In the genomic region with DNA sequence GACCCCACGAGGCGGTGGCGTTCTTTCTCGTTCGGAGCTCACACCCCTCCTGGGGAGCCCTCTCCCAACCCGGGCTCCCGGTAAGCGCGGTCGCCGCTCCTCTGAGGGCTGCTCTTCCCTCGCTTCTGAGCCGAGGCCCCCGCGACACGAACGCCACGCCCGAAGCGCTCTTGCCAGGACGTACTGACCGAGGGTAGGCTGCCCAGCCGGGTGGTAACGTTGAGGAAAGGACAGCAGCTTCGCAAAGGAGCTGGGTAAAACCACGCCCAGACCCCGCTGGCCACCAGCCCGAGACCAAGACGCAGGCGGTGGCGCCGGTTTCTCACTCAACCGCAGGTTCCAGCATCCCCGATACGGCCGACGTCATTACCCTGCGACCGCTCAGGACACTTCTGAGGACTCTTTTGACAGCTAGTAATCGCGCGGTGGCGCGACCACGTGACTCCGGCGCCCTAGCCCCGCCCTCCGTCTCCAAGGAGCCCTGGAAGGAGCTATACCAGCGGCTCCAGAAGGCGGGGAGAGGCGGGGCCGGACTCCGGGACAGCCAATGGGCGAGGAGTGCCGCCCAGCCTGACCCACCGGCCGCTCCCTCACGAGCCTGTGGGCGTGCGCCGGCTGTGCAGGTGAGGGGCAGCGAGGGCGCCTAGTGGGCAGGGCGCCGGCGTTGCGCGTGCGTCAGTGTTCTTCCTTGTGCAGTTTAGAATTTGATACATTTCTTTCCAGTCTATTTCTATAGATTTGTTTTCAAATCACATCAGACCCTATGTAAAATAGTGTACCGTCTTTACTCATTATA, we compare ENCODE assay signal across 8 cellular contexts. TPM values are rescaled to one million over a fixed set of nuclear protein-coding genes. Genes with fewer than 3 reads are reported as not detected.
DNase-seq lines count a peak whose midpoint lies in the region; ATAC-seq and TF ChIP-seq lines count a peak whose summit lies in the region.

No MANE protein-coding gene starts in this region.

- no peaks in the 10 kb centered on the region for H3K27me3 Mint-ChIP-seq in activated T-cell treated with anti-CD3 and anti-CD28 coated beads, Interleukin-2, amount 50 U/mL, for 72 hours (ENCODE audit: low read depth)

- peak overlapping the region; percentile 97 for H3K27ac Mint-ChIP-seq in activated T-cell treated with anti-CD3 and anti-CD28 coated beads, Interleukin-2, amount 50 U/mL, for 72 hours

- peak; percentile 68 for ATAC-seq in GM21786 (IDR thresholded peaks at IDR 0.05; ENCODE audit: unreplicated experiment)
- ATAC-seq in Panc1 = peak; percentile 91
- ATAC-seq in activated T-cell treated with anti-CD3 and anti-CD28 coated beads, Interleukin-2, amount 50 U/mL, for 72 hours (replicated peaks in 1 of 2) = peak; percentile 81 to 82
- ATAC-seq in esophagus mucosa = peak; percentile 92

- H3K4me3 ChIP-seq in KMS-11 (IDR thresholded peaks at IDR 0.05; ENCODE audit: insufficient read depth, low read depth, low read length) (no peak overlapping the region), Panc1 (ENCODE audit: low read depth in 2 of 2, low read length in 2 of 2) (peak overlapping the region; percentile 79 to 90), mucosa of stomach (ENCODE audit: low read length) (peak overlapping the region; percentile 85)

- peaks cover 24% of the 10 kb centered on the region for H3K79me2 ChIP-seq in KMS-11 (ENCODE audit: insufficient read depth, low read depth)

- H3K27ac ChIP-seq in KMS-11 = peak overlapping the region; percentile 69
- peak overlapping the region; percentile 95 for H3K27ac ChIP-seq in Panc1 (ENCODE audit: low read length)

- H3K9ac ChIP-seq in KMS-11 (peak overlapping the region; percentile 51; the same call in 1 of the 2 replicates), mucosa of stomach (ENCODE audit: low read length) (peak overlapping the region; percentile 85)

- CTCF ChIA-PET in Panc1 (lab: Charles Lee) = interaction anchor here (1.8 kb wide), 1 partner anchor 8 kb away, joined by 16 read pairs; no protein-coding TSS in a partner anchor

- peak overlapping the region; percentile 71 for H3K4me2 ChIP-seq in KMS-11

- TF ChIP-seq CTCF in KMS-11 (conservative IDR thresholded peaks at IDR 0.05; ENCODE audit: low read depth, low read length) (no peak), Panc1 (IDR thresholded peaks at IDR 0.05) (no peak)

- H3K4me1 ChIP-seq in KMS-11 (ENCODE audit: low read depth, poor library complexity, severe bottlenecking) (peaks cover 26% of the 10 kb centered on the region), Panc1 (ENCODE audit: control insufficient read depth, insufficient read depth, low read length) (peaks cover 20% of the 10 kb centered on the region), mucosa of stomach (ENCODE audit: control insufficient read depth, insufficient read depth, low read length) (peaks cover 36% of the 10 kb centered on the region)

- BruUV-seq in Panc1 (replicated peaks; lab: Mats Ljungman, UMichigan) = no TSS peak

- peak overlapping the region; percentile 95 to 99 for H3K4me3 Mint-ChIP-seq in activated T-cell treated with anti-CD3 and anti-CD28 coated beads, Interleukin-2, amount 50 U/mL, for 72 hours

- H3K9me3 ChIP-seq in Panc1 (ENCODE audit: control insufficient read depth, insufficient read depth, low read depth, low read length) = no peaks in the 10 kb centered on the region
- H3K9me3 ChIP-seq in mucosa of stomach (ENCODE audit: control insufficient read depth, low read length) = no peaks in the 10 kb centered on the region

- peaks cover 0 to 1% of the 10 kb centered on the region in 2 donors for H3K36me3 Mint-ChIP-seq in activated T-cell treated with anti-CD3 and anti-CD28 coated beads, Interleukin-2, amount 50 U/mL, for 72 hours (ENCODE audit: insufficient read depth in 2 of 2)

- peak; percentile 94 for DNase-seq in DMS79 treated with DMSO at 0.1 percent for 48 hours (lab: John Stamatoyannopoulos, UW)
- DNase-seq in Panc1 (ENCODE audit: low read depth, low spot score) = peak; percentile 97
- peak; percentile 99 to 100 for DNase-seq in activated T-cell treated with anti-CD3 and anti-CD28 coated beads, Interleukin-2, amount 50 U/mL, for 72 hours
- peak; percentile 100 for DNase-seq in stimulated activated CD8-positive, alpha-beta memory T cell treated with anti-CD3 and anti-CD28 coated beads, Interleukin-4, amount 100 ng/mL, for 48 hours

- in situ Hi-C loops in Panc1 (cut with HindIII; ENCODE audit: low pct_unique_long_range_greater_than_20kb, low sequenced_read_pairs) = no loop called here

- POLR2A ChIA-PET in Panc1 (lab: Charles Lee) = interaction anchor here (0.6 to 0.7 kb wide), 2 partner anchors 8 to 304 kb away, joined by 3 read pairs; no protein-coding TSS in a partner anchor

- H3K36me3 ChIP-seq in KMS-11 (ENCODE audit: insufficient read depth) (no peaks in the 10 kb centered on the region), Panc1 (ENCODE audit: control insufficient read depth, insufficient read depth, low read length) (peaks cover 4% of the 10 kb centered on the region), mucosa of stomach (ENCODE audit: control insufficient read depth, insufficient read depth, low read length) (no peaks in the 10 kb centered on the region)

- H4K20me1 ChIP-seq in KMS-11 (ENCODE audit: insufficient read depth) = no peaks in the 10 kb centered on the region

- H3K27me3 ChIP-seq in KMS-11 (ENCODE audit: insufficient read depth, low read depth) (no peaks in the 10 kb centered on the region), Panc1 (ENCODE audit: control insufficient read depth, insufficient read depth, low read length) (no peaks in the 10 kb centered on the region), mucosa of stomach (ENCODE audit: control insufficient read depth, insufficient read depth, low read length) (no peaks in the 10 kb centered on the region)

- no peaks in the 10 kb centered on the region for H3K9me3 Mint-ChIP-seq in activated T-cell treated with anti-CD3 and anti-CD28 coated beads, Interleukin-2, amount 50 U/mL, for 72 hours

- intact Hi-C loops in Panc1 (cut with micrococcal nuclease; ENCODE audit: unreplicated experiment) = loop anchor here (10.0 kb wide), 1 partner anchor 783 kb away; no protein-coding TSS in a partner anchor

- peaks cover 30% of the 10 kb centered on the region for H3K4me1 Mint-ChIP-seq in activated T-cell treated with anti-CD3 and anti-CD28 coated beads, Interleukin-2, amount 50 U/mL, for 72 hours (ENCODE audit: low read depth)

- H2AFZ ChIP-seq in KMS-11 (ENCODE audit: low read depth) = peak overlapping the region; percentile 47

RNA-seq across cellular contexts. Expression of a gene that starts 4.0 kb away (rescaled TPM):
- total RNA-seq in Panc1 (2021; ENCODE audit: unreplicated experiment) (18.0 TPM), esophagus mucosa (3.6 TPM)
- polyA plus RNA-seq in Panc1 (2012; ENCODE audit: insufficient read length) = 21.9 TPM
- total RNA-seq in activated T-cell treated with anti-CD3 and anti-CD28 coated beads, Interleukin-2, amount 50 U/mL, for 72 hours = 1 to 10 TPM; 5.9 to 9.5 TPM

RNA-seq across cellular contexts. Expression of a gene that starts 7.4 kb away (rescaled TPM):
- total RNA-seq in Panc1 (2021; ENCODE audit: unreplicated experiment) (31.3 TPM), esophagus mucosa (21.4 TPM)
- 25.4 TPM for polyA plus RNA-seq in Panc1 (2012; ENCODE audit: insufficient read length)
- 10 to 100 TPM; 39.6 to 45.7 TPM for total RNA-seq in activated T-cell treated with anti-CD3 and anti-CD28 coated beads, Interleukin-2, amount 50 U/mL, for 72 hours
